In the genomic region with DNA sequence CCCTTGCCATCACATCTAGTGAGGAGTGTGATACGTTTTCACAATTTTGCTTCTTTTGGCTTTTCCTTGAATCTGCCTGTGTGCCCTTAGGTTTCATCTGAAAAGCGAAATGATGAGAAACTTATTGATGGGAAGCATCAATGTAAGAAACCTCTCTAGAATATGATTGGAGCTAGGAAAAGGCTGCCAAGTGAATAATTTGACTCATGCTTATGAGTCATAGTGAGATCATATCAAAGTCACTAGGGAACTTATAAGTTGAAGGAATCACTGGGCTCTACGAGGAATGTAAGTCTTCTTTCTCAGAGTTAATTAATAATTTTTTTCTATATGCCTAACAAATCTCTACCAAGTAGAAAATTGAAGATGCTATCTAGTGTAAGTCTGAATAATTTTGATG, we compare ENCODE assay signal across 10 cellular contexts. TPM values are rescaled to one million over a fixed set of nuclear protein-coding genes. Genes with fewer than 3 reads are reported as not detected.
A peak's percentile ranks its signal among the peaks of the same experiment; 100 is the strongest.
DNase-seq lines count a peak whose midpoint lies in the region; ATAC-seq and TF ChIP-seq lines count a peak whose summit lies in the region.
"Had no signal": no experiment of that assay in that cellular context is flagged by ENCODE, and none has a peak within 500 bp of the region (broad histone marks: within the 10 kb centered on the region; RNA-seq: fewer than 3 reads in every experiment).

No MANE protein-coding gene starts in this region.

- TF ChIP-seq CTCF in choroid plexus epithelial cell (conservative IDR thresholded peaks at IDR 0.05; ENCODE audit: low read depth, low read length): no peak
- no peak for TF ChIP-seq CTCF in omental fat pad (IDR thresholded peaks at IDR 0.05)
- no peak for TF ChIP-seq CTCF in esophagus squamous epithelium (IDR thresholded peaks at IDR 0.05)
- no peak for TF ChIP-seq CTCF in suprapubic skin (IDR thresholded peaks at IDR 0.05)

- peaks cover 0 to 37% (median 0%) of the 10 kb centered on the region in 3 donors for H3K36me3 ChIP-seq in esophagus squamous epithelium
- peaks cover 22% of the 10 kb centered on the region for H3K36me3 ChIP-seq in suprapubic skin

- H3K9me3 ChIP-seq in esophagus squamous epithelium (no peaks in the 10 kb centered on the region), suprapubic skin (no peaks in the 10 kb centered on the region)

- intact Hi-C loops in esophagus squamous epithelium (cut with DNase I): no loop called here

- no peaks in the 10 kb centered on the region for H3K27me3 ChIP-seq in esophagus squamous epithelium
- no peaks in the 10 kb centered on the region for H3K27me3 ChIP-seq in suprapubic skin

- H3K4me1 ChIP-seq in esophagus squamous epithelium (peaks cover 0 to 9% (median 0%) of the 10 kb centered on the region in 3 donors), suprapubic skin (peaks cover 3% of the 10 kb centered on the region)

- ATAC-seq in omental fat pad (ENCODE audit: low FRiP score) (peak; percentile 75), GM19328 (IDR thresholded peaks at IDR 0.05; ENCODE audit: unreplicated experiment) (no peak)

- no peak for TF ChIP-seq EP300 in suprapubic skin (IDR thresholded peaks at IDR 0.05)

- TF ChIP-seq POLR2A in esophagus squamous epithelium (IDR thresholded peaks at IDR 0.05) (no peak), suprapubic skin (IDR thresholded peaks at IDR 0.05) (no peak)

- no peak overlapping the region for H3K27ac ChIP-seq in esophagus squamous epithelium
- no peak overlapping the region for H3K27ac ChIP-seq in suprapubic skin
- H3K27ac ChIP-seq: WERI-Rb-1 had no signal

- WGBS in esophagus squamous epithelium, 2 donors: 47 to 60% methylated on average over 3 of the region's 3 CpGs
- 66% methylated on average over 3 of the region's 3 CpGs for WGBS in suprapubic skin

- H3K4me3 ChIP-seq in choroid plexus epithelial cell (ENCODE audit: low read depth, low read length): no peak overlapping the region
- H3K4me3 ChIP-seq in esophagus squamous epithelium: no peak overlapping the region
- no peak overlapping the region for H3K4me3 ChIP-seq in suprapubic skin

- peak; percentile 67 for DNase-seq in Caki2 (ENCODE audit: low read depth)
- DNase-seq in M059J (ENCODE audit: low read depth): peak; percentile 82
- peak; percentile 82 for DNase-seq in choroid plexus epithelial cell (ENCODE audit: low read depth)
- DNase-seq in omental fat pad (ENCODE audit: low spot score): no peak
- no peak for DNase-seq in esophagus squamous epithelium (lab: John Stamatoyannopoulos, UW)
- DNase-seq in AML-193 (lab: John Stamatoyannopoulos, UW): no peak
- no peak for DNase-seq in suprapubic skin (ENCODE audit: low spot score in 2 of 2)
- DNase-seq: Karpas-422, WERI-Rb-1 had no signal

- in situ Hi-C loops in Caki2 (cut with HindIII; ENCODE audit: low pct_unique_long_range_greater_than_20kb, low sequenced_read_pairs): no loop called here

RNA-seq across cellular contexts. Expression of a gene that starts 10.9 kb away (rescaled TPM):
- 33.9 and 41.8 TPM in 2 replicates for total RNA-seq in Caki2 (2014; rRNA removed; shearing (Covaris generic); ENCODE audit: low replicate concordance)
- 40.9 and 57.1 TPM in 2 replicates for total RNA-seq in M059J (2014; rRNA removed; shearing (Covaris generic))
- total RNA-seq in omental fat pad (10 to 100 TPM; 25.5 to 36.8 (median 27.2) TPM), esophagus squamous epithelium (10 to 100 TPM; 14.4 to 40.1 (median 32.6) TPM), suprapubic skin (10 to 100 TPM; 19.8 to 42.1 (median 33.7) TPM)

RNA-seq across cellular contexts. Expression of a gene that starts 29.3 kb away (rescaled TPM):
- total RNA-seq in Caki2 (2014; rRNA removed; shearing (Covaris generic); ENCODE audit: low replicate concordance): 1.0 and 1.3 TPM in 2 replicates
- 0.44 and 2.8 TPM in 2 replicates for total RNA-seq in M059J (2014; rRNA removed; shearing (Covaris generic))
- total RNA-seq in omental fat pad: 100 to 1,000 TPM in 1 of 4 donors, 10 to 100 TPM in 3; 46.9 to 109 (median 88.6) TPM
- total RNA-seq in esophagus squamous epithelium: 10 to 100 TPM in 1 of 4 donors, 1 to 10 TPM in 3; 1.5 to 11.6 (median 5.5) TPM
- 10 to 100 TPM in 2 of 4 donors, 1 to 10 TPM in 2; 9.1 to 21.4 (median 12.8) TPM for total RNA-seq in suprapubic skin

Comparison
In these comparisons a context has a peak if more than half of its experiments do, and no peak if none do; other contexts are left out.
1. DNase-seq: peak in Caki2 (single experiment), M059J (single experiment) and choroid plexus epithelial cell (single experiment); none in omental fat pad (single experiment), esophagus squamous epithelium (single experiment), AML-193 (0 of 2) and suprapubic skin (0 of 2).